8 cellular contexts compared by ENCODE assay signal in the genomic region with DNA sequence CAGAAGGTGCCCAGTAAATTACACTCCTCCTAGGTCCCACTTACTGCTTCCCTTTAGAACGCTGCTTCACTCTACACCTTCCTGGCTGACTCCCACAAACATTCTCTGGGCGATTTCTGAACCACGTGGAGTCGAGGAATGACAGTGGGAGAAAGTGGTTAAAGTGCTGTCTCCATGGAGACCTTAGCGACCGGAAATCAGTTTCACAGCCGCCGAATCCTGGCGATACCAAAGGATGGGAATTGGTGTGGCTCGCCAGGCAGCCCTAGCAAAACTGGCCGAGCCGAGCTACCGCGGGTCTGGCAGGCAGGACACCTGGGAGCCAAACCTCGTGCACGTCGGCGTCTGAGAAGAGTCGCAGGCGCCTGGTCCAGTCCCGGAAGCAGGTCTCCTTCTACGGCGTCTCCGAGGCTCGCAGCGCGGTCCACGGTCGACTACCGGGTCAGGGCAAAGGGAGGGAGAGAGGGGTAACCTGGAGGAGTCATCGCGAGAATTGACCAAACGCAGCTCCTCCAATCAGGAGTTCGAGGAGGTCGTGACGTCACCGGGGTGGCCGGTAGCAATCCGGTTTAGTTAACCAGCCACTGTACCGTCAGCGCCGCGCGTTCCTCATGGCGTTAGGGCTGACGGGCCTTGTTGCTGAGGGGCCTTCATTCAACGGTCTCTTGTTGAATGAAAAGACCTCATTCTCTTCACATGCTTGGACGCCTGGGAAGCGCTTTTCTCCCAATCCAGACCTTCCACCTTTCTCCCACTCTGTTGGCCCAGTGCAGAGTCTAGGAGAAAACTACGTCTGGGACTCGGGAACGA. TPM values are rescaled to one million over a fixed set of nuclear protein-coding genes. Genes with fewer than 3 reads are reported as not detected.
A peak's percentile ranks its signal among the peaks of the same experiment; 100 is the strongest.
DNase-seq lines count a peak whose midpoint lies in the region; ATAC-seq and TF ChIP-seq lines count a peak whose summit lies in the region.

A gene with protein sequence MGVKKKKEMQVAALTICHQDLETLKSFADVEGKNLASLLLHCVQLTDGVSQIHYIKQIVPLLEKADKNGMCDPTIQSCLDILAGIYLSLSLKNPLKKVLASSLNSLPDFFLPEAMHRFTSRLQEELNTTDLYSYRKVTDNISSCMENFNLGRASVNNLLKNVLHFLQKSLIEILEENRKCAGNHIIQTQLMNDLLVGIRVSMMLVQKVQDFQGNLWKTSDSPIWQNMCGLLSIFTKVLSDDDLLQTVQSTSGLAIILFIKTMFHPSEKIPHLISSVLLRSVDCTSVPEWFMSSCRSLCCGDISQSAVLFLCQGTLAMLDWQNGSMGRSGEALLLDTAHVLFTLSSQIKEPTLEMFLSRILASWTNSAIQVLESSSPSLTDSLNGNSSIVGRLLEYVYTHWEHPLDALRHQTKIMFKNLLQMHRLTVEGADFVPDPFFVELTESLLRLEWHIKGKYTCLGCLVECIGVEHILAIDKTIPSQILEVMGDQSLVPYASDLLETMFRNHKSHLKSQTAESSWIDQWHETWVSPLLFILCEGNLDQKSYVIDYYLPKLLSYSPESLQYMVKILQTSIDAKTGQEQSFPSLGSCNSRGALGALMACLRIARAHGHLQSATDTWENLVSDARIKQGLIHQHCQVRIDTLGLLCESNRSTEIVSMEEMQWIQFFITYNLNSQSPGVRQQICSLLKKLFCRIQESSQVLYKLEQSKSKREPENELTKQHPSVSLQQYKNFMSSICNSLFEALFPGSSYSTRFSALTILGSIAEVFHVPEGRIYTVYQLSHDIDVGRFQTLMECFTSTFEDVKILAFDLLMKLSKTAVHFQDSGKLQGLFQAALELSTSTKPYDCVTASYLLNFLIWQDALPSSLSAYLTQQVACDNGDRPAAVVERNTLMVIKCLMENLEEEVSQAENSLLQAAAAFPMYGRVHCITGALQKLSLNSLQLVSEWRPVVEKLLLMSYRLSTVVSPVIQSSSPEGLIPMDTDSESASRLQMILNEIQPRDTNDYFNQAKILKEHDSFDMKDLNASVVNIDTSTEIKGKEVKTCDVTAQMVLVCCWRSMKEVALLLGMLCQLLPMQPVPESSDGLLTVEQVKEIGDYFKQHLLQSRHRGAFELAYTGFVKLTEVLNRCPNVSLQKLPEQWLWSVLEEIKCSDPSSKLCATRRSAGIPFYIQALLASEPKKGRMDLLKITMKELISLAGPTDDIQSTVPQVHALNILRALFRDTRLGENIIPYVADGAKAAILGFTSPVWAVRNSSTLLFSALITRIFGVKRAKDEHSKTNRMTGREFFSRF (N-terminal part only) (minus strand): TSS at position 436 of the 810 bp plus-strand sequence. CDS start 3,646 bp downstream, outside the sequence.

- H3K9me3 Mint-ChIP-seq in effector memory CD8-positive, alpha-beta T cell = no peaks in the 10 kb centered on the region
- H3K9me3 Mint-ChIP-seq in memory B cell = no peaks in the 10 kb centered on the region

- peak; percentile 95 for ATAC-seq in effector memory CD8-positive, alpha-beta T cell (replicated peaks)
- peak; percentile 95 for ATAC-seq in memory B cell (ENCODE audit: low read depth)

- no peak for TF ChIP-seq CTCF in GM20000 (IDR thresholded peaks at IDR 0.05; ENCODE audit: extremely low read depth, missing control alignments)

- H3K27ac Mint-ChIP-seq in effector memory CD8-positive, alpha-beta T cell = peak within 1 kb of the TSS; percentile 98
- H3K27ac Mint-ChIP-seq in memory B cell = peak within 1 kb of the TSS; percentile 98

- DNase-seq in CMK (ENCODE audit: low read depth) (peak; percentile 95), GM20000 (ENCODE audit: low spot score) (peak; percentile 93), HT-29 (ENCODE audit: low spot score) (peak; percentile 99), NOMO-1 (lab: John Stamatoyannopoulos, UW; ENCODE audit: unreplicated experiment in 2 of 2) (peak; percentile 95 to 98), memory B cell (ENCODE audit: low spot score in 2 of 2) (peak; percentile 92 to 96)
- DNase-seq in activated CD8-positive, alpha-beta memory T cell treated with anti-CD3 and anti-CD28 coated beads for 4 hours (ENCODE audit: low read depth in 2 of 2) = peak; percentile 97
- peak; percentile 94 to 96 (median 95) for DNase-seq in effector memory CD8-positive, alpha-beta T cell
- DNase-seq in stimulated activated CD8-positive, alpha-beta memory T cell treated with anti-CD3 and anti-CD28 coated beads, Interleukin-12 subunit alpha, Interleukin-12 subunit beta, amount 100 ng/mL, for 24 hours (ENCODE audit: extremely low read depth) = peak; percentile 98

- H3K4me1 Mint-ChIP-seq in effector memory CD8-positive, alpha-beta T cell (ENCODE audit: low read depth in 2 of 2) = peaks cover 22 to 34% of the 10 kb centered on the region in 2 donors
- peaks cover 18% of the 10 kb centered on the region for H3K4me1 Mint-ChIP-seq in memory B cell

- H3K4me3 Mint-ChIP-seq in effector memory CD8-positive, alpha-beta T cell = peak within 1 kb of the TSS; percentile 89 to 94
- peak within 1 kb of the TSS; percentile 93 for H3K4me3 Mint-ChIP-seq in memory B cell

- H3K36me3 Mint-ChIP-seq in effector memory CD8-positive, alpha-beta T cell (ENCODE audit: insufficient read depth) = peaks cover 17% of the 10 kb centered on the region
- no peaks in the 10 kb centered on the region for H3K36me3 Mint-ChIP-seq in memory B cell

- peaks cover 5 to 8% of the 10 kb centered on the region in 2 donors for H3K27me3 Mint-ChIP-seq in effector memory CD8-positive, alpha-beta T cell
- H3K27me3 Mint-ChIP-seq in memory B cell = no peaks in the 10 kb centered on the region

RNA-seq across cellular contexts. Expression of the gene that starts here (rescaled TPM):
- total RNA-seq in HT-29 (2014; rRNA removed; shearing (Covaris generic)) = 22.0 and 28.7 TPM in 2 replicates

Comparison
In these comparisons a context has a peak if more than half of its experiments do, and no peak if none do; other contexts are left out.
1. Peak in every context shown above with its lines: DNase-seq and ATAC-seq.